ENCODE assay signal across 8 cellular contexts in genomic region chr12:6554990-6555691, GRCh38. TPM values are rescaled to one million over a fixed set of nuclear protein-coding genes. Genes with fewer than 3 reads are reported as not detected.
DNase-seq lines count a peak whose midpoint lies in the region; FAIRE-seq and TF ChIP-seq lines count a peak whose summit lies in the region.

No MANE protein-coding gene starts in this region.

- H3K18ac ChIP-seq in mesendoderm (ENCODE audit: low read length), result no peak overlapping the region

- H4K5ac ChIP-seq in mesendoderm (ENCODE audit: low read length), result no peak overlapping the region

- peaks cover 33% of the 10 kb centered on the region for H3K79me2 ChIP-seq in mesendoderm (ENCODE audit: control insufficient read depth, insufficient read depth, low read length)

- peak overlapping the region; percentile 96 for H3K56ac ChIP-seq in mesendoderm (ENCODE audit: low read length)

- H3K27ac ChIP-seq in breast epithelium (peak overlapping the region in 1 of 2 donors; percentile 74), mesendoderm (ENCODE audit: low read depth, low read length) (peak overlapping the region; percentile 64), uterus (peak overlapping the region; percentile 87 to 93)

- peak; percentile 72 for FAIRE-seq in HTR-8/SVneo (lab: Jason Lieb, UNC)

- H3K9ac ChIP-seq in mesendoderm (ENCODE audit: low read length), result peak overlapping the region; percentile 96

- peak overlapping the region; percentile 69 to 80 (median 73) for H3K4me3 ChIP-seq in breast epithelium
- H3K4me3 ChIP-seq in mesendoderm (ENCODE audit: low read length), result peak overlapping the region; percentile 99
- peak overlapping the region; percentile 61 for H3K4me3 ChIP-seq in uterus

- TF ChIP-seq CTCF in breast epithelium (IDR thresholded peaks at IDR 0.05) (no peak), uterus (IDR thresholded peaks at IDR 0.05) (no peak)

- peak overlapping the region; percentile 26 for H3K4me2 ChIP-seq in mesendoderm (ENCODE audit: low read length)

- WGBS in mesendoderm (ENCODE audit: extremely low coverage, insufficient coverage, low lambda C conversion rate), result no CpG with 5 or more reads among the region's 62 CpGs

- TF ChIP-seq POLR2A in breast epithelium (IDR thresholded peaks at IDR 0.05) (no peak), uterus (IDR thresholded peaks at IDR 0.05) (no peak)

- H3K27me3 ChIP-seq in breast epithelium (no peaks in the 10 kb centered on the region), mesendoderm (ENCODE audit: insufficient read depth, low read length, poor library complexity) (no peaks in the 10 kb centered on the region), uterus (no peaks in the 10 kb centered on the region)

- H4K8ac ChIP-seq in mesendoderm (ENCODE audit: low read depth, low read length), result no peak overlapping the region

- H3K79me1 ChIP-seq in mesendoderm (ENCODE audit: low read length), result peaks cover 35% of the 10 kb centered on the region

- intact Hi-C loops in breast epithelium (cut with DNase I; ENCODE audit: low total_unique reads) (no loop called here), uterus (cut with DNase I; ENCODE audit: low total_unique reads) (no loop called here)

- H3K23ac ChIP-seq in mesendoderm (ENCODE audit: low read length), result peak overlapping the region; percentile 51

- H2BK5ac ChIP-seq in mesendoderm (ENCODE audit: low read length), result no peak overlapping the region

- H3K9me3 ChIP-seq in breast epithelium, result no peaks in the 10 kb centered on the region
- H3K9me3 ChIP-seq in uterus, result no peaks in the 10 kb centered on the region

- no peak overlapping the region for H3K4ac ChIP-seq in mesendoderm (ENCODE audit: low read depth, low read length)

- H2BK120ac ChIP-seq in mesendoderm (ENCODE audit: low read depth, low read length), result no peak overlapping the region

- no peak overlapping the region for H2AK5ac ChIP-seq in mesendoderm (ENCODE audit: low read length)

- DNase-seq in activated naive CD4-positive, alpha-beta T cell treated with Interleukin-2 at 50 U/mL for 16 hours, result peak; percentile 20
- no peak for DNase-seq in activated naive CD4-positive, alpha-beta T cell (lab: John Stamatoyannopoulos, UW)
- DNase-seq in HTR-8/SVneo (ENCODE audit: insufficient read length, low spot score) (no peak), breast epithelium (ENCODE audit: low spot score in 2 of 2) (no peak), mesendoderm (peak; percentile 10), uterus (no peak), NCI-H82 treated with DMSO at 0.1 percent for 48 hours (lab: John Stamatoyannopoulos, UW; ENCODE audit: unreplicated experiment) (no peak), NCI-H748 (lab: John Stamatoyannopoulos, UW; ENCODE audit: unreplicated experiment) (no peak)

- peaks cover 22 to 41% of the 10 kb centered on the region in 2 donors for H3K4me1 ChIP-seq in breast epithelium
- H3K4me1 ChIP-seq in mesendoderm (ENCODE audit: control insufficient read depth, low read depth, low read length), result peaks cover 4% of the 10 kb centered on the region
- peaks cover 15 to 39% of the 10 kb centered on the region in 2 donors for H3K4me1 ChIP-seq in uterus

- H3K36me3 ChIP-seq in breast epithelium (peaks cover 9% of the 10 kb centered on the region), mesendoderm (ENCODE audit: control insufficient read depth, insufficient read depth, low read length) (peaks cover 9% of the 10 kb centered on the region), uterus (no peaks in the 10 kb centered on the region)

- no peak overlapping the region for H2BK15ac ChIP-seq in mesendoderm (replicated peaks; ENCODE audit: low read depth)

RNA-seq across cellular contexts. Expression of gene IFFO1, which starts 0.7 kb away (rescaled TPM):
- total RNA-seq in breast epithelium (10 to 100 TPM in 2 of 3 donors, 1 to 10 TPM in 1; 7.2 to 22.4 (median 15.7) TPM), uterus (10 to 100 TPM; 17.1 to 50.6 (median 32.8) TPM)
- 4.3 TPM for polyA plus RNA-seq in mesendoderm (2013, experiment 1 of 2)
- polyA plus RNA-seq in mesendoderm (2013, experiment 2 of 2), result 4.1 TPM

RNA-seq across cellular contexts. Expression of gene NOP2, which starts 12.9 kb away (rescaled TPM):
- total RNA-seq in breast epithelium (10 to 100 TPM; 30.6 to 37.6 (median 31.5) TPM), uterus (10 to 100 TPM in 2 of 4 donors, 1 to 10 TPM in 2; 4.1 to 47.6 (median 10.1) TPM)
- 68.0 TPM for polyA plus RNA-seq in mesendoderm (2013, experiment 1 of 2)
- polyA plus RNA-seq in mesendoderm (2013, experiment 2 of 2), result 67.6 TPM

RNA-seq across cellular contexts. Expression of gene GAPDH, which starts 20.8 kb away (rescaled TPM):
- total RNA-seq in breast epithelium, result 1,000 to 10,000 TPM; 1,134 to 1,818 (median 1,628) TPM
- polyA plus RNA-seq in mesendoderm (2013, experiment 1 of 2), result 5,113 TPM
- 5,145 TPM for polyA plus RNA-seq in mesendoderm (2013, experiment 2 of 2)
- total RNA-seq in uterus, result 1,000 to 10,000 TPM in 2 of 4 donors, 100 to 1,000 TPM in 2; 962 to 1,122 (median 1,020) TPM

RNA-seq across cellular contexts. Expression of gene CHD4, which starts 52.0 kb away (rescaled TPM):
- 100 to 1,000 TPM; 162 to 227 (median 203) TPM for total RNA-seq in breast epithelium
- 145 TPM for polyA plus RNA-seq in mesendoderm (2013, experiment 1 of 2)
- 139 TPM for polyA plus RNA-seq in mesendoderm (2013, experiment 2 of 2)
- total RNA-seq in uterus, result 100 to 1,000 TPM in 3 of 4 donors, 10 to 100 TPM in 1; 99.4 to 323 (median 247) TPM

Comparison
In these comparisons a context has a peak if more than half of its experiments do, and no peak if none do; other contexts are left out.
1. DNase-seq: peak in activated naive CD4-positive, alpha-beta T cell treated with Interleukin-2 at 50 U/mL for 16 hours (single experiment) and mesendoderm (single experiment); none in activated naive CD4-positive, alpha-beta T cell (0 of 4), HTR-8/SVneo (single experiment), breast epithelium (0 of 2), uterus (0 of 2), NCI-H82 treated with DMSO at 0.1 percent for 48 hours (single experiment) and NCI-H748 (single experiment).
2. Peak in every context shown above with its lines, with median percentiles within 50 percentile points of each other: H3K4me3 ChIP-seq.